ENCODE assay signal across 34 cellular contexts in the genomic region with DNA sequence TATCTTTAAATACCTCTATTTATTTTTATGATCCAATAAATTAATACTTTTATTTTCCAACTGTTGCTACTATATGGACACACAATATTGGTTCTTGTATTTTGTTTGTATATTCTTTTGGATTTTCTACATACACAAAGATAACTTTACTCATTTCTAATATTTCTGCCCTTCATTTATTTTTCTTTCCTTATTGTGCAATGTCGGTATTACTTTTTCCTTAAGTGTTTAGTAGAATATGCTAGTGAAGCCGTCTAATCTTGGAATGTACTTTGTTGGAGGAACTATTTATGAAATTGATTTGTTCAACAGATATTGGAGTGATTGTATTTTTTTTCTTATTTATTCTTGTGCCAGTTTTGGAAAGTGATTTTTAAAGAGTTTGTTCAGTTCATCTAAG.
A peak's percentile ranks its signal among the peaks of the same experiment; 100 is the strongest.
DNase-seq lines count a peak whose midpoint lies in the region; ATAC-seq, FAIRE-seq and TF ChIP-seq lines count a peak whose summit lies in the region.
"Had no signal": no experiment of that assay in that cellular context is flagged by ENCODE, and none has a peak within 500 bp of the region (broad histone marks: within the 10 kb centered on the region; RNA-seq: fewer than 3 reads in every experiment).

No MANE protein-coding gene starts in this region.

- FAIRE-seq in K562 (lab: Jason Lieb, UNC) (no peak), pancreas (lab: Jason Lieb, UNC) (peak; percentile 26)
- FAIRE-seq: A549, D721Med had no signal

- H3K9me3 ChIP-seq in IMR-90 (ENCODE audit: control insufficient read depth, insufficient read depth, low read length) (no peaks in the 10 kb centered on the region), K562 (replicated peaks; ENCODE audit: control insufficient read depth, insufficient read depth, low read depth, low read length) (no peaks in the 10 kb centered on the region), pancreas (no peaks in the 10 kb centered on the region), prostate gland (no peaks in the 10 kb centered on the region)
- H3K9me3 ChIP-seq: A549; BE2C; BLaER1; BLaER1 treated with 17β-estradiol and CSF1 and Interleukin-3, amounts not matched to agents 10 nM and 100 nM; Caco-2 had no signal

- no peak overlapping the region for H2BK15ac ChIP-seq in IMR-90 (ENCODE audit: low read depth, low read length)

- DNase-seq in IMR-90 (no peak), K562 (ENCODE audit: extremely low read depth in 1 of 4, low spot score in 3 of 4) (no peak), pancreas (no peak), prostate gland (ENCODE audit: low spot score) (no peak), NOMO-1 (lab: John Stamatoyannopoulos, UW; ENCODE audit: unreplicated experiment in 2 of 2) (no peak)
- no peak for DNase-seq in activated CD4-positive, alpha-beta T cell treated with anti-CD3 and anti-CD28 coated beads, Interleukin-2, amount 50 U/mL, for 1 hour
- DNase-seq: 8988T; ACHN; AML-193; BE2C; C1 segment of cervical spinal cord; Caco-2; Calu3; CD4-positive, alpha-beta memory T cell; CD4-positive, alpha-beta T cell; CD4-positive, CD25-positive, alpha-beta regulatory T cell; CD8-positive, alpha-beta memory T cell; CD8-positive, alpha-beta T cell; COR-L47; DMS 273 treated with DMSO at 0.1 percent for 48 hours; DMS153; DMS53; DMS79; DMS79 treated with DMSO at 0.1 percent for 48 hours; DND-41; EL had no signal

- H4K20me1 ChIP-seq in IMR-90 (ENCODE audit: insufficient read depth, low read length) (no peaks in the 10 kb centered on the region), K562 (replicated peaks; ENCODE audit: control insufficient read depth, insufficient read depth, low read length) (no peaks in the 10 kb centered on the region)
- H4K20me1 ChIP-seq: BLaER1; BLaER1 treated with 17β-estradiol and CSF1 and Interleukin-3, amounts not matched to agents 10 nM and 100 nM had no signal

- POLR2A ChIA-PET in IMR-90 (lab: Charles Lee; ENCODE audit: unreplicated experiment) = no interaction called here
- POLR2A ChIA-PET in K562 (lab: Yijun Ruan, JAX) = no interaction called here

- in situ Hi-C loops in IMR-90 (cut with MboI; ENCODE audit: low sequenced_read_pairs) = no loop called here
- in situ Hi-C loops in K562 (cut with MboI) = no loop called here

- H3K79me1 ChIP-seq in IMR-90 (ENCODE audit: low read depth in 1 of 2, low read length in 2 of 2) = no peaks in the 10 kb centered on the region

- H3K4me3 ChIP-seq in IMR-90 (ENCODE audit: insufficient read depth, low read depth, low read length) (no peak overlapping the region), K562 (no peak overlapping the region), pancreas (no peak overlapping the region), prostate gland (no peak overlapping the region)
- H3K4me3 ChIP-seq: A549; BLaER1; BLaER1 treated with 17β-estradiol and CSF1 and Interleukin-3, amounts not matched to agents 10 nM and 100 nM had no signal

- no peak for TF ChIP-seq RAD21 in IMR-90 (IDR thresholded peaks at IDR 0.05; ENCODE audit: low read length)
- no peak for TF ChIP-seq RAD21 in K562 (CRISPR knock-in tag; conservative IDR thresholded peaks at IDR 0.05 in 1 of 2, IDR thresholded peaks at IDR 0.05 in 1 of 2)

- H2BK5ac ChIP-seq in IMR-90 (ENCODE audit: low read depth, low read length, poor library complexity, severe bottlenecking) = no peak overlapping the region

- no peak overlapping the region for H2BK120ac ChIP-seq in IMR-90 (ENCODE audit: low read depth, low read length)

- H3K4me1 ChIP-seq in IMR-90 (ENCODE audit: control insufficient read depth, insufficient read depth, low read length) = no peaks in the 10 kb centered on the region
- H3K4me1 ChIP-seq in K562 (replicated peaks in 1 of 2; ENCODE audit: control insufficient read depth in 2 of 2, insufficient read depth in 2 of 2, low read length in 2 of 2) = no peaks in the 10 kb centered on the region
- no peaks in the 10 kb centered on the region for H3K4me1 ChIP-seq in pancreas
- H3K4me1 ChIP-seq in prostate gland (replicated peaks) = no peaks in the 10 kb centered on the region
- H3K4me1 ChIP-seq: A549; BE2C; BLaER1; BLaER1 treated with 17β-estradiol and CSF1 and Interleukin-3, amounts not matched to agents 10 nM and 100 nM; Caco-2 had no signal

- dilution Hi-C loops in IMR-90 (cut with HindIII; ENCODE audit: low sequenced_read_pairs, unreplicated experiment) = no loop called here

- H4K8ac ChIP-seq in IMR-90 (ENCODE audit: low read depth in 2 of 2, low read length in 2 of 2) = no peak overlapping the region

- H3K4me2 ChIP-seq in IMR-90 (ENCODE audit: low read depth, low read length) = no peak overlapping the region
- H3K4me2 ChIP-seq in K562 (ENCODE audit: insufficient read depth, low read length) = no peak overlapping the region
- H3K4me2 ChIP-seq: A549; BLaER1; BLaER1 treated with 17β-estradiol and CSF1 and Interleukin-3, amounts not matched to agents 10 nM and 100 nM had no signal

- no peak overlapping the region for H2AK5ac ChIP-seq in IMR-90 (ENCODE audit: low read depth, low read length)

- WGBS in IMR-90 (ENCODE audit: extremely low coverage in 2 of 2, insufficient read length in 1 of 2), 2 experiments = no CpG with 5 or more reads among the region's 2 CpGs
- WGBS in K562 (ENCODE audit: insufficient coverage, low coverage, missing lambda C conversion rate) = 15% methylated on average over 2 of the region's 2 CpGs
- WGBS in pancreas, 2 donors = 68 to 78% methylated on average over 2 of the region's 2 CpGs
- 87% methylated on average over 2 of the region's 2 CpGs for WGBS in prostate gland

- H4K5ac ChIP-seq in IMR-90 (ENCODE audit: low read depth, low read length) = no peak overlapping the region

- TF ChIP-seq POLR2A in IMR-90 (IDR thresholded peaks at IDR 0.05; ENCODE audit: low read depth, low read length) (no peak), K562 (conservative IDR thresholded peaks at IDR 0.05) (no peak), prostate gland (IDR thresholded peaks at IDR 0.05) (no peak)

- H3K27ac ChIP-seq in IMR-90 (ENCODE audit: insufficient read depth, low read length) = no peak overlapping the region
- peak overlapping the region; percentile 81 for H3K27ac ChIP-seq in VCaP
- no peak overlapping the region for H3K27ac ChIP-seq in K562 (ENCODE audit: extremely low read depth, low read depth, low read length)
- H3K27ac ChIP-seq in pancreas = no peak overlapping the region
- no peak overlapping the region for H3K27ac ChIP-seq in prostate gland
- H3K27ac ChIP-seq: 22Rv1; A549; BLaER1; BLaER1 treated with 17β-estradiol and CSF1 and Interleukin-3, amounts not matched to agents 10 nM and 100 nM; C4-2B had no signal

- H3K56ac ChIP-seq in IMR-90 (ENCODE audit: extremely low read depth, insufficient read depth, low read length) = no peak overlapping the region

- H3K79me2 ChIP-seq in K562 (ENCODE audit: control insufficient read depth, insufficient read depth, low read length) = no peaks in the 10 kb centered on the region

- no peak overlapping the region for H2AFZ ChIP-seq in IMR-90 (replicated peaks; ENCODE audit: low read length, poor library complexity)
- no peak overlapping the region for H2AFZ ChIP-seq in K562 (ENCODE audit: low read depth, low read length)

- TF ChIP-seq CTCF in IMR-90 (conservative IDR thresholded peaks at IDR 0.05; ENCODE audit: low read depth, low read length) = no peak
- no peak for TF ChIP-seq CTCF in VCaP (conservative IDR thresholded peaks at IDR 0.05)
- TF ChIP-seq CTCF in K562 (IDR thresholded peaks at IDR 0.05 in 2 of 3, conservative IDR thresholded peaks at IDR 0.05 in 1 of 3; ENCODE audit: insufficient read depth in 2 of 3, low read depth in 1 of 3, low read length in 3 of 3) = no peak
- TF ChIP-seq CTCF in pancreas (IDR thresholded peaks at IDR 0.05) = no peak
- TF ChIP-seq CTCF in prostate gland (IDR thresholded peaks at IDR 0.05) = no peak

- no peak overlapping the region for H2AK9ac ChIP-seq in IMR-90 (replicated peaks; ENCODE audit: low read depth, low read length, poor library complexity)

- intact Hi-C loops in IMR-90 (cut with micrococcal nuclease) = loop anchor here (2.0 to 5.0 kb wide), 2 partner anchors 13 to 39 kb away; no protein-coding TSS in a partner anchor
- intact Hi-C loops in K562 (cut with micrococcal nuclease) = no loop called here
- intact Hi-C loops in pancreas (cut with DNase I) = no loop called here
- intact Hi-C loops in prostate gland (cut with DNase I) = no loop called here

- H3K23ac ChIP-seq in IMR-90 (ENCODE audit: low read depth, low read length) = no peak overlapping the region

- H4K91ac ChIP-seq in IMR-90 (ENCODE audit: insufficient read depth, low read depth, low read length) = no peak overlapping the region

- H3K4ac ChIP-seq in IMR-90 (ENCODE audit: low read depth, low read length) = no peak overlapping the region

- H3K36me3 ChIP-seq in IMR-90 (ENCODE audit: control insufficient read depth, insufficient read depth, low read length) = no peaks in the 10 kb centered on the region
- H3K36me3 ChIP-seq in K562 (ENCODE audit: control insufficient read depth, insufficient read depth, low read length) = no peaks in the 10 kb centered on the region
- no peaks in the 10 kb centered on the region for H3K36me3 ChIP-seq in pancreas
- no peaks in the 10 kb centered on the region for H3K36me3 ChIP-seq in prostate gland
- H3K36me3 ChIP-seq: BE2C; BLaER1; BLaER1 treated with 17β-estradiol and CSF1 and Interleukin-3, amounts not matched to agents 10 nM and 100 nM had no signal

- no peak overlapping the region for H3K18ac ChIP-seq in IMR-90 (ENCODE audit: low read depth, low read length)

- no peak overlapping the region for H3K14ac ChIP-seq in IMR-90 (replicated peaks; ENCODE audit: low read depth, low read length)

- no peak overlapping the region for H2BK20ac ChIP-seq in IMR-90 (ENCODE audit: low read depth, low read length)

- no peak for ATAC-seq in IMR-90 (ENCODE audit: low read depth)
- ATAC-seq in K562 = no peak
- no peak for ATAC-seq in pancreas
- ATAC-seq in GM19452 (IDR thresholded peaks at IDR 0.05; ENCODE audit: unreplicated experiment) = no peak
- ATAC-seq: A549; CD8-positive, alpha-beta T cell had no signal

- H3K9ac ChIP-seq in IMR-90 (ENCODE audit: low read depth, low read length) = no peak overlapping the region
- H3K9ac ChIP-seq in K562 (ENCODE audit: insufficient read depth in 1 of 2, low read depth in 2 of 2, low read length in 2 of 2) = no peak overlapping the region
- H3K9ac ChIP-seq: BLaER1; BLaER1 treated with 17β-estradiol and CSF1 and Interleukin-3, amounts not matched to agents 10 nM and 100 nM had no signal

- CTCF ChIA-PET in IMR-90 (lab: Yijun Ruan, JAX) (no interaction called here), K562 (lab: Yijun Ruan, JAX; ENCODE audit: low intra/inter-chr PET ratio) (no interaction called here)

- BruUV-seq in IMR-90 (replicated peaks; lab: Mats Ljungman, UMichigan) (no TSS peak), K562 (replicated peaks; lab: Mats Ljungman, UMichigan) (no TSS peak)

- H3K9me1 ChIP-seq in IMR-90 (ENCODE audit: insufficient read depth, low read length) = no peaks in the 10 kb centered on the region
- H3K9me1 ChIP-seq in K562 (ENCODE audit: control insufficient read depth, insufficient read depth, low read length) = no peaks in the 10 kb centered on the region

- no peak for TF ChIP-seq EP300 in K562 (IDR thresholded peaks at IDR 0.05; ENCODE audit: low read length)

- no peaks in the 10 kb centered on the region for H3K27me3 ChIP-seq in IMR-90 (ENCODE audit: control insufficient read depth, insufficient read depth, low read length)
- no peaks in the 10 kb centered on the region for H3K27me3 ChIP-seq in K562 (ENCODE audit: control insufficient read depth in 2 of 2, insufficient read depth in 2 of 2, low read length in 2 of 2)
- no peaks in the 10 kb centered on the region for H3K27me3 ChIP-seq in pancreas
- no peaks in the 10 kb centered on the region for H3K27me3 ChIP-seq in prostate gland (replicated peaks; ENCODE audit: insufficient read depth)
- H3K27me3 ChIP-seq: BE2C; BLaER1; BLaER1 treated with 17β-estradiol and CSF1 and Interleukin-3, amounts not matched to agents 10 nM and 100 nM had no signal
